In genomic region chr6:122869437-122870024, GRCh38 we compare ENCODE assay signal across 9 cellular contexts.
A peak's percentile ranks its signal among the peaks of the same experiment; 100 is the strongest.
DNase-seq lines count a peak whose midpoint lies in the region; ATAC-seq and TF ChIP-seq lines count a peak whose summit lies in the region.
"Had no signal": no experiment of that assay in that cellular context is flagged by ENCODE, and none has a peak within 500 bp of the region (broad histone marks: within the 10 kb centered on the region; RNA-seq: fewer than 3 reads in every experiment).

No MANE protein-coding gene starts in this region.

- H3K4me1 Mint-ChIP-seq in activated CD4-positive, alpha-beta memory T cell treated with anti-CD3 and anti-CD28 coated beads for 36 hours (ENCODE audit: low read depth): no peaks in the 10 kb centered on the region
- H3K4me1 Mint-ChIP-seq in activated CD4-positive, alpha-beta memory T cell treated with anti-CD3 and anti-CD28 coated beads, Interleukin-2, amount 10 ng/mL, durations not matched to agents 7 days and 5 days: no peaks in the 10 kb centered on the region
- H3K4me1 Mint-ChIP-seq in activated T-cell treated with anti-CD3 and anti-CD28 coated beads, Interleukin-2, amount 50 U/mL, for 24 hours (ENCODE audit: low read depth): no peaks in the 10 kb centered on the region
- H3K4me1 Mint-ChIP-seq: CD4-positive, CD25-positive, alpha-beta regulatory T cell had no signal

- peak; percentile 12 for DNase-seq in activated CD4-positive, alpha-beta memory T cell treated with anti-CD3 and anti-CD28 coated beads for 36 hours
- DNase-seq in activated CD4-positive, alpha-beta memory T cell treated with anti-CD3 and anti-CD28 coated beads, Interleukin-2, amount 10 ng/mL, durations not matched to agents 7 days and 5 days: no peak
- DNase-seq in HCT116 (ENCODE audit: low read depth, low spot score): peak; percentile 43
- peak; percentile 17 for DNase-seq in MG63
- peak in 1 of 3 donors; percentile 51 for DNase-seq in Peyer's patch
- DNase-seq in esophagus muscularis mucosa (ENCODE audit: extremely low spot score): no peak
- DNase-seq in neuronal stem cell (ENCODE audit: low spot score): peak; percentile 36
- no peak for DNase-seq in activated T-cell treated with anti-CD3 and anti-CD28 coated beads, Interleukin-2, amount 50 U/mL, for 24 hours

- H3K4me3 Mint-ChIP-seq in activated CD4-positive, alpha-beta memory T cell treated with anti-CD3 and anti-CD28 coated beads for 36 hours: no peak overlapping the region
- H3K4me3 Mint-ChIP-seq in activated CD4-positive, alpha-beta memory T cell treated with anti-CD3 and anti-CD28 coated beads, Interleukin-2, amount 10 ng/mL, durations not matched to agents 7 days and 5 days: no peak overlapping the region
- no peak overlapping the region for H3K4me3 Mint-ChIP-seq in activated T-cell treated with anti-CD3 and anti-CD28 coated beads, Interleukin-2, amount 50 U/mL, for 24 hours
- H3K4me3 Mint-ChIP-seq: CD4-positive, CD25-positive, alpha-beta regulatory T cell had no signal

- POLR2A ChIA-PET in activated CD4-positive, alpha-beta memory T cell treated with anti-CD3 and anti-CD28 coated beads for 36 hours (lab: Charles Lee): no interaction called here
- POLR2A ChIA-PET in activated CD4-positive, alpha-beta memory T cell treated with anti-CD3 and anti-CD28 coated beads, Interleukin-2, amount 10 ng/mL, durations not matched to agents 7 days and 5 days (lab: Charles Lee): no interaction called here
- POLR2A ChIA-PET in HCT116 (lab: Charles Lee): no interaction called here

- no peak overlapping the region for H3K27ac Mint-ChIP-seq in activated CD4-positive, alpha-beta memory T cell treated with anti-CD3 and anti-CD28 coated beads for 36 hours
- H3K27ac Mint-ChIP-seq in activated CD4-positive, alpha-beta memory T cell treated with anti-CD3 and anti-CD28 coated beads, Interleukin-2, amount 10 ng/mL, durations not matched to agents 7 days and 5 days: no peak overlapping the region
- H3K27ac Mint-ChIP-seq in activated T-cell treated with anti-CD3 and anti-CD28 coated beads, Interleukin-2, amount 50 U/mL, for 24 hours: no peak overlapping the region
- H3K27ac Mint-ChIP-seq: CD4-positive, CD25-positive, alpha-beta regulatory T cell had no signal

- H3K14ac ChIP-seq in neuronal stem cell (ENCODE audit: low read length): no peak overlapping the region

- H3K79me1 ChIP-seq in neuronal stem cell (ENCODE audit: low read depth, low read length): no peaks in the 10 kb centered on the region

- ATAC-seq in HCT116: peak; percentile 94

- H3K4ac ChIP-seq in neuronal stem cell (ENCODE audit: low read length): no peak overlapping the region

- H3K36me3 ChIP-seq in HCT116 (ENCODE audit: control insufficient read depth in 1 of 2, insufficient read depth in 2 of 2, low read length in 2 of 2) (no peaks in the 10 kb centered on the region), MG63 (no peaks in the 10 kb centered on the region), Peyer's patch (no peaks in the 10 kb centered on the region), esophagus muscularis mucosa (no peaks in the 10 kb centered on the region), neuronal stem cell (replicated peaks in 1 of 2; ENCODE audit: control insufficient read depth in 2 of 2, insufficient read depth in 2 of 2, low read length in 2 of 2) (no peaks in the 10 kb centered on the region)

- H3K9me3 ChIP-seq in HCT116 (ENCODE audit: control insufficient read depth in 1 of 2, insufficient read depth in 1 of 2, low read depth in 1 of 2, low read length in 2 of 2): no peaks in the 10 kb centered on the region
- H3K9me3 ChIP-seq in MG63: no peaks in the 10 kb centered on the region
- H3K9me3 ChIP-seq in Peyer's patch: no peaks in the 10 kb centered on the region
- H3K9me3 ChIP-seq in esophagus muscularis mucosa: no peaks in the 10 kb centered on the region
- no peaks in the 10 kb centered on the region for H3K9me3 ChIP-seq in neuronal stem cell (replicated peaks in 1 of 2; ENCODE audit: control insufficient read depth in 2 of 2, insufficient read depth in 1 of 2, low read depth in 1 of 2, low read length in 2 of 2)

- H2AK5ac ChIP-seq in neuronal stem cell (ENCODE audit: low read depth, low read length): no peak overlapping the region

- no peak overlapping the region for H2BK15ac ChIP-seq in neuronal stem cell (ENCODE audit: low read length)

- no peak overlapping the region for H3K18ac ChIP-seq in neuronal stem cell (ENCODE audit: low read length)

- CTCF ChIA-PET in activated CD4-positive, alpha-beta memory T cell treated with anti-CD3 and anti-CD28 coated beads for 36 hours (lab: Charles Lee): interaction anchor here (0.6 to 1.1 kb wide), 3 partner anchors 31 to 846 kb away, joined by 3 to 5 read pairs (median 3); no protein-coding TSS in a partner anchor
- CTCF ChIA-PET in activated CD4-positive, alpha-beta memory T cell treated with anti-CD3 and anti-CD28 coated beads, Interleukin-2, amount 10 ng/mL, durations not matched to agents 7 days and 5 days (lab: Charles Lee): interaction anchor here (1.1 to 1.5 kb wide), 3 partner anchors 8 to 449 kb away, joined by 3 to 9 read pairs (median 4); no protein-coding TSS in a partner anchor
- CTCF ChIA-PET in HCT116 (lab: Charles Lee): interaction anchor here (0.6 to 2.6 kb wide), 21 partner anchors 8 to 1927 kb away, joined by 3 to 41 read pairs (median 4); no protein-coding TSS in a partner anchor

- H3K27me3 ChIP-seq in HCT116 (ENCODE audit: insufficient read depth, low read length) (peaks cover 25% of the 10 kb centered on the region), MG63 (no peaks in the 10 kb centered on the region), Peyer's patch (no peaks in the 10 kb centered on the region), esophagus muscularis mucosa (no peaks in the 10 kb centered on the region), neuronal stem cell (ENCODE audit: control insufficient read depth in 3 of 3, insufficient read depth in 3 of 3, low read depth in 1 of 3, low read length in 3 of 3) (no peaks in the 10 kb centered on the region)

- H3K79me2 ChIP-seq in HCT116 (ENCODE audit: insufficient read depth, low read length): no peaks in the 10 kb centered on the region

- TF ChIP-seq CTCF in HCT116 (IDR thresholded peaks at IDR 0.05 in 2 of 3, conservative IDR thresholded peaks at IDR 0.05 in 1 of 3; ENCODE audit: borderline replicate concordance in 1 of 3, insufficient read depth in 1 of 3, low read depth in 2 of 3, low read length in 2 of 3) (peak; percentile 53 to 72 (median 69); a peak in 5 of 6 replicates), Peyer's patch (IDR thresholded peaks at IDR 0.05) (peak in 4 of 6 experiments; percentile 27 to 74 (median 72)), esophagus muscularis mucosa (IDR thresholded peaks at IDR 0.05) (peak in 2 of 3 experiments; percentile 12 to 16)

- no peaks in the 10 kb centered on the region for H3K9me3 Mint-ChIP-seq in activated CD4-positive, alpha-beta memory T cell treated with anti-CD3 and anti-CD28 coated beads for 36 hours
- no peaks in the 10 kb centered on the region for H3K9me3 Mint-ChIP-seq in activated CD4-positive, alpha-beta memory T cell treated with anti-CD3 and anti-CD28 coated beads, Interleukin-2, amount 10 ng/mL, durations not matched to agents 7 days and 5 days
- no peaks in the 10 kb centered on the region for H3K9me3 Mint-ChIP-seq in activated T-cell treated with anti-CD3 and anti-CD28 coated beads, Interleukin-2, amount 50 U/mL, for 24 hours

- H2AFZ ChIP-seq in HCT116 (ENCODE audit: low read depth, low read length, poor library complexity, severe bottlenecking): no peak overlapping the region
- no peak overlapping the region for H2AFZ ChIP-seq in neuronal stem cell (ENCODE audit: low read length)

- BruUV-seq in HCT116 (replicated peaks; lab: Mats Ljungman, UMichigan): no TSS peak

- no peak overlapping the region for H2BK120ac ChIP-seq in neuronal stem cell (ENCODE audit: low read depth, low read length)

- no peaks in the 10 kb centered on the region for H3K36me3 Mint-ChIP-seq in activated CD4-positive, alpha-beta memory T cell treated with anti-CD3 and anti-CD28 coated beads for 36 hours
- no peaks in the 10 kb centered on the region for H3K36me3 Mint-ChIP-seq in activated CD4-positive, alpha-beta memory T cell treated with anti-CD3 and anti-CD28 coated beads, Interleukin-2, amount 10 ng/mL, durations not matched to agents 7 days and 5 days (ENCODE audit: low read depth)
- no peaks in the 10 kb centered on the region for H3K36me3 Mint-ChIP-seq in activated T-cell treated with anti-CD3 and anti-CD28 coated beads, Interleukin-2, amount 50 U/mL, for 24 hours (ENCODE audit: low read depth)
- H3K36me3 Mint-ChIP-seq: CD4-positive, CD25-positive, alpha-beta regulatory T cell had no signal

- no peak overlapping the region for H2BK5ac ChIP-seq in neuronal stem cell (ENCODE audit: low read length)

- no peak overlapping the region for H3K27ac ChIP-seq in HCT116 (ENCODE audit: low read depth, low read length)
- no peak overlapping the region for H3K27ac ChIP-seq in Peyer's patch
- no peak overlapping the region for H3K27ac ChIP-seq in esophagus muscularis mucosa (replicated peaks in 1 of 4)
- no peak overlapping the region for H3K27ac ChIP-seq in neuronal stem cell (replicated peaks; ENCODE audit: low read length)

- intact Hi-C loops in activated CD4-positive, alpha-beta memory T cell treated with anti-CD3 and anti-CD28 coated beads for 36 hours (cut with micrococcal nuclease): loop anchor here (2.0 kb wide), 1 partner anchor 447 kb away; no protein-coding TSS in a partner anchor
- intact Hi-C loops in HCT116 (cut with micrococcal nuclease): loop anchor here (1.0 to 5.0 kb wide), 3 partner anchors 447 to 848 kb away; no protein-coding TSS in a partner anchor
- intact Hi-C loops in esophagus muscularis mucosa (cut with DNase I): no loop called here

- H3K23ac ChIP-seq in neuronal stem cell (ENCODE audit: low read depth, low read length, poor library complexity): no peak overlapping the region

- no peak overlapping the region for H4K91ac ChIP-seq in neuronal stem cell (ENCODE audit: low read depth, low read length, poor library complexity)

- H3K4me1 ChIP-seq in HCT116 (ENCODE audit: control insufficient read depth in 1 of 2, insufficient read depth in 2 of 2, low read length in 2 of 2): 0 out of 4 replicates have a peak, but pooled peaks cover 0 to 4% of the 10 kb centered on the region in 2 experiments
- H3K4me1 ChIP-seq in Peyer's patch: no peaks in the 10 kb centered on the region
- H3K4me1 ChIP-seq in esophagus muscularis mucosa: no peaks in the 10 kb centered on the region
- H3K4me1 ChIP-seq in neuronal stem cell (ENCODE audit: control insufficient read depth in 2 of 2, insufficient read depth in 1 of 2, low read depth in 1 of 2, low read length in 2 of 2): no peaks in the 10 kb centered on the region

- TF ChIP-seq RAD21 in HCT116 (IDR thresholded peaks at IDR 0.05; ENCODE audit: low read depth): peak; percentile 82

- H4K8ac ChIP-seq in neuronal stem cell (ENCODE audit: low read depth, low read length): no peak overlapping the region

- H3K9ac ChIP-seq in HCT116 (ENCODE audit: low read length) (no peak overlapping the region), neuronal stem cell (ENCODE audit: low read depth, low read length, poor library complexity) (no peak overlapping the region)

- H4K20me1 ChIP-seq in HCT116 (ENCODE audit: insufficient read depth): no peaks in the 10 kb centered on the region

- no peak overlapping the region for H2BK12ac ChIP-seq in neuronal stem cell (ENCODE audit: low read length)

- TF ChIP-seq POLR2A in HCT116 (IDR thresholded peaks at IDR 0.05; ENCODE audit: borderline replicate concordance, extremely low read depth, insufficient read depth, insufficient read length): no peak
- no peak for TF ChIP-seq POLR2A in Peyer's patch (IDR thresholded peaks at IDR 0.05)
- no peak for TF ChIP-seq POLR2A in esophagus muscularis mucosa (IDR thresholded peaks at IDR 0.05; ENCODE audit: low read depth)

- RAD21 ChIA-PET in HCT116 (lab: Charles Lee; ENCODE audit: low non-redundant PET in 1 of 2, low total read pairs in 2 of 2, uncharacterized antibody in 2 of 2, unreplicated experiment in 2 of 2): interaction anchor here (1.0 to 1.5 kb wide), 6 partner anchors 138 to 846 kb away, joined by 3 to 4 read pairs (median 3); no protein-coding TSS in a partner anchor

- peaks cover 2% of the 10 kb centered on the region for H3K27me3 Mint-ChIP-seq in activated CD4-positive, alpha-beta memory T cell treated with anti-CD3 and anti-CD28 coated beads for 36 hours
- H3K27me3 Mint-ChIP-seq in activated CD4-positive, alpha-beta memory T cell treated with anti-CD3 and anti-CD28 coated beads, Interleukin-2, amount 10 ng/mL, durations not matched to agents 7 days and 5 days: no peaks in the 10 kb centered on the region
- H3K27me3 Mint-ChIP-seq in activated T-cell treated with anti-CD3 and anti-CD28 coated beads, Interleukin-2, amount 50 U/mL, for 24 hours: no peaks in the 10 kb centered on the region
- H3K27me3 Mint-ChIP-seq: CD4-positive, CD25-positive, alpha-beta regulatory T cell had no signal

- no peak overlapping the region for H3K4me2 ChIP-seq in HCT116 (ENCODE audit: low read length)
- no peak overlapping the region for H3K4me2 ChIP-seq in neuronal stem cell (ENCODE audit: insufficient read depth, low read length, poor library complexity, severe bottlenecking)

- H3K4me3 ChIP-seq in HCT116 (replicated peaks in 1 of 2; ENCODE audit: low read depth in 1 of 2, low read length in 2 of 2) (no peak overlapping the region), MG63 (no peak overlapping the region), Peyer's patch (no peak overlapping the region), esophagus muscularis mucosa (no peak overlapping the region), neuronal stem cell (ENCODE audit: low read length in 2 of 2) (no peak overlapping the region)

- TF ChIP-seq EP300 in esophagus muscularis mucosa (IDR thresholded peaks at IDR 0.05): no peak

- no peaks in the 10 kb centered on the region for H3K9me2 ChIP-seq in HCT116 (ENCODE audit: insufficient read depth)

Comparison
In these comparisons a context has a peak if more than half of its experiments do, and no peak if none do; other contexts are left out.
1. DNase-seq: peak in activated CD4-positive, alpha-beta memory T cell treated with anti-CD3 and anti-CD28 coated beads for 36 hours (single experiment), HCT116 (single experiment), MG63 (single experiment) and neuronal stem cell (single experiment); none in activated CD4-positive, alpha-beta memory T cell treated with anti-CD3 and anti-CD28 coated beads, Interleukin-2, amount 10 ng/mL, durations not matched to agents 7 days and 5 days (single experiment), esophagus muscularis mucosa (single experiment) and activated T-cell treated with anti-CD3 and anti-CD28 coated beads, Interleukin-2, amount 50 U/mL, for 24 hours (single experiment).
2. CTCF ChIP-seq: peak in every context shown above with its lines; median percentile 72 in Peyer's patch; 69 in HCT116; 14 in esophagus muscularis mucosa.